In genomic region chr1:174966000-174966572, GRCh38 we compare ENCODE assay signal across 10 cellular contexts. TPM values are rescaled to one million over a fixed set of nuclear protein-coding genes. Genes with fewer than 3 reads are reported as not detected.
A peak's percentile ranks its signal among the peaks of the same experiment; 100 is the strongest.
DNase-seq lines count a peak whose midpoint lies in the region; ATAC-seq, FAIRE-seq and TF ChIP-seq lines count a peak whose summit lies in the region.
"Had no signal": no experiment of that assay in that cellular context is flagged by ENCODE, and none has a peak within 500 bp of the region (broad histone marks: within the 10 kb centered on the region; RNA-seq: fewer than 3 reads in every experiment).

No MANE protein-coding gene starts in this region.

- H3K27me3 ChIP-seq in heart left ventricle = no peaks in the 10 kb centered on the region
- H3K27me3 ChIP-seq in ascending aorta = no peaks in the 10 kb centered on the region
- no peaks in the 10 kb centered on the region for H3K27me3 ChIP-seq in transverse colon
- H3K27me3 ChIP-seq in MG63 = no peaks in the 10 kb centered on the region

- peak overlapping the region; percentile 84 for H3K27ac Mint-ChIP-seq in memory B cell

- H3K4me1 Mint-ChIP-seq in memory B cell = peaks cover 28% of the 10 kb centered on the region

- H3K9me3 ChIP-seq in heart left ventricle (no peaks in the 10 kb centered on the region), ascending aorta (no peaks in the 10 kb centered on the region), transverse colon (no peaks in the 10 kb centered on the region), MG63 (no peaks in the 10 kb centered on the region)

- 57 to 71% (median 69%) methylated on average over 1 of the region's 1 CpG for WGBS in heart left ventricle, 4 donors
- WGBS in transverse colon (ENCODE audit: low coverage in 1 of 2), 2 donors = 33 to 42% methylated on average over 1 of the region's 1 CpG

- TF ChIP-seq CTCF in heart left ventricle (IDR thresholded peaks at IDR 0.05) (no peak), ascending aorta (IDR thresholded peaks at IDR 0.05) (no peak), transverse colon (IDR thresholded peaks at IDR 0.05) (no peak), D721Med (IDR thresholded peaks at IDR 0.05; ENCODE audit: insufficient read depth, missing control alignments) (no peak)

- ATAC-seq in heart left ventricle (no peak), Right ventricle myocardium inferior (no peak), memory B cell (ENCODE audit: low read depth) (no peak)

- H3K4me3 ChIP-seq in heart left ventricle (peak overlapping the region in 6 of 12 donors; percentile 5 to 50 (median 30)), ascending aorta (peak overlapping the region in 1 of 2 donors; percentile 12), transverse colon (peak overlapping the region in 1 of 4 donors; percentile 22), MG63 (no peak overlapping the region)

- H3K27ac ChIP-seq in heart left ventricle (peak overlapping the region in 10 of 12 donors; percentile 31 to 87 (median 70)), ascending aorta (peak overlapping the region; percentile 62 to 70), transverse colon (peak overlapping the region; percentile 79 to 85 (median 81))

- in situ Hi-C loops in transverse colon (cut with MboI; ENCODE audit: low pct_ligation_motif_present in 1 of 4, low pct_unique_long_range_greater_than_20kb in 1 of 4, low sequenced_read_pairs in 3 of 4) = no loop called here

- no peaks in the 10 kb centered on the region for H3K27me3 Mint-ChIP-seq in memory B cell

- TF ChIP-seq POLR2A in heart left ventricle (IDR thresholded peaks at IDR 0.05) = no peak
- no peak for TF ChIP-seq POLR2A in transverse colon (IDR thresholded peaks at IDR 0.05)

- no peak for TF ChIP-seq EP300 in transverse colon (IDR thresholded peaks at IDR 0.05; ENCODE audit: low read depth)

- H3K36me3 ChIP-seq in heart left ventricle = peaks cover 0 to 13% (median 4%) of the 10 kb centered on the region in 9 donors
- no peaks in the 10 kb centered on the region for H3K36me3 ChIP-seq in ascending aorta
- H3K36me3 ChIP-seq in transverse colon = no peaks in the 10 kb centered on the region
- H3K36me3 ChIP-seq in MG63 = no peaks in the 10 kb centered on the region

- peaks cover 2% of the 10 kb centered on the region for H3K36me3 Mint-ChIP-seq in memory B cell

- no peak overlapping the region for H3K4me3 Mint-ChIP-seq in memory B cell

- no peak for DNase-seq in heart left ventricle
- no peak for DNase-seq in Right ventricle myocardium inferior (ENCODE audit: missing footprints)
- no peak for DNase-seq in ascending aorta (ENCODE audit: low spot score in 2 of 2)
- no peak for DNase-seq in memory B cell (ENCODE audit: low spot score in 2 of 2)
- no peak for DNase-seq in transverse colon
- no peak for DNase-seq in NCI-H446 treated with DMSO at 0.1 percent for 48 hours (lab: John Stamatoyannopoulos, UW)
- no peak for DNase-seq in MG63
- no peak for DNase-seq in D721Med (ENCODE audit: insufficient read length, low spot score)
- DNase-seq: activated effector memory CD4-positive, alpha-beta T cell treated with Interleukin-2 at 50 U/mL for 16 hours; stimulated activated CD4-positive, alpha-beta T cell treated with anti-CD3 and anti-CD28 coated beads, Interleukin-4, amount 100 ng/mL, for 1 hour had no signal

- intact Hi-C loops in heart left ventricle (cut with DNase I) = no loop called here
- intact Hi-C loops in Right ventricle myocardium inferior (cut with DNase I) = no loop called here
- intact Hi-C loops in ascending aorta (cut with DNase I) = no loop called here
- intact Hi-C loops in transverse colon (cut with DNase I; ENCODE audit: low total_unique reads) = no loop called here

- no peak for FAIRE-seq in D721Med (lab: Jason Lieb, UNC)

- peaks cover 0 to 71% (median 20%) of the 10 kb centered on the region in 12 donors for H3K4me1 ChIP-seq in heart left ventricle
- peaks cover 3 to 26% of the 10 kb centered on the region in 2 donors for H3K4me1 ChIP-seq in ascending aorta
- peaks cover 40 to 65% (median 47%) of the 10 kb centered on the region in 4 donors for H3K4me1 ChIP-seq in transverse colon

- no peaks in the 10 kb centered on the region for H3K9me3 Mint-ChIP-seq in memory B cell

RNA-seq across cellular contexts. Expression of gene CACYBP, which starts 33.7 kb away (rescaled TPM):
- total RNA-seq in heart left ventricle = 10 to 100 TPM; 41.0 to 86.3 (median 54.6) TPM
- polyA plus RNA-seq in heart left ventricle = 100 to 1,000 TPM in 1 of 2 donors, 10 to 100 TPM in 1; 30.1 to 170 TPM
- total RNA-seq in Right ventricle myocardium inferior = 84.2 TPM
- total RNA-seq in ascending aorta = 77.4 TPM
- 100 to 1,000 TPM in 1 of 4 donors, 10 to 100 TPM in 3; 32.9 to 741 (median 62.1) TPM for total RNA-seq in transverse colon
- total RNA-seq in MG63 (2014; rRNA removed; shearing (Covaris generic); ENCODE audit: low replicate concordance) = 423 and 980 TPM in 2 replicates

RNA-seq across cellular contexts. Expression of gene MRPS14, which starts 57.1 kb away (rescaled TPM):
- total RNA-seq in heart left ventricle (10 to 100 TPM; 15.5 to 27.0 (median 22.7) TPM), Right ventricle myocardium inferior (29.2 TPM), ascending aorta (8.2 TPM), transverse colon (10 to 100 TPM in 2 of 4 donors, 1 to 10 TPM in 2; 3.2 to 21.0 (median 13.0) TPM)
- 10 to 100 TPM; 12.4 to 25.0 TPM for polyA plus RNA-seq in heart left ventricle
- total RNA-seq in MG63 (2014; rRNA removed; shearing (Covaris generic); ENCODE audit: low replicate concordance) = 13.3 and 22.5 TPM in 2 replicates
